Comparison of ENCODE assay signal across 11 cellular contexts in genomic region chr20:4869290-4870193, GRCh38. TPM values are rescaled to one million over a fixed set of nuclear protein-coding genes. Genes with fewer than 3 reads are reported as not detected.
A peak's percentile ranks its signal among the peaks of the same experiment; 100 is the strongest.
DNase-seq lines count a peak whose midpoint lies in the region; ATAC-seq and TF ChIP-seq lines count a peak whose summit lies in the region.
"Had no signal": no experiment of that assay in that cellular context is flagged by ENCODE, and none has a peak within 500 bp of the region (broad histone marks: within the 10 kb centered on the region; RNA-seq: fewer than 3 reads in every experiment).

No MANE protein-coding gene starts in this region.

- no peak for ATAC-seq in GM21381 (IDR thresholded peaks at IDR 0.05; ENCODE audit: unreplicated experiment)
- ATAC-seq in GM18502 (IDR thresholded peaks at IDR 0.05; ENCODE audit: poor library complexity, unreplicated experiment), result no peak
- ATAC-seq in HG03439 (IDR thresholded peaks at IDR 0.05; ENCODE audit: unreplicated experiment), result no peak
- ATAC-seq in GM18505 (IDR thresholded peaks at IDR 0.05; ENCODE audit: unreplicated experiment), result no peak

- no peak for TF ChIP-seq POLR2A in GM18505 (IDR thresholded peaks at IDR 0.05; ENCODE audit: borderline replicate concordance, extremely low read depth, insufficient read depth, insufficient read length)

- DNase-seq in A172 (ENCODE audit: low spot score), result peak; percentile 56
- DNase-seq in DMS79 (lab: John Stamatoyannopoulos, UW), result peak; percentile 33
- DNase-seq in SHP77 (lab: John Stamatoyannopoulos, UW), result peak; percentile 33 to 65
- DNase-seq in glomerular endothelial cell (ENCODE audit: extremely low read depth, low read depth, low spot score), result peak; percentile 18
- DNase-seq: Calu3; SJCRH30; stimulated activated CD4-positive, alpha-beta T cell treated with anti-CD3 and anti-CD28 coated beads, Interleukin-4, amount 100 ng/mL, for 24 hours had no signal

RNA-seq across cellular contexts. Expression of gene RASSF2, which starts 46.1 kb away (rescaled TPM):
- total RNA-seq in A172 (2014; rRNA removed; shearing (Covaris generic)), result 17.0 and 17.5 TPM in 2 replicates
- 36.6 and 70.4 TPM in 2 replicates for total RNA-seq in glomerular endothelial cell
